In the genomic region with DNA sequence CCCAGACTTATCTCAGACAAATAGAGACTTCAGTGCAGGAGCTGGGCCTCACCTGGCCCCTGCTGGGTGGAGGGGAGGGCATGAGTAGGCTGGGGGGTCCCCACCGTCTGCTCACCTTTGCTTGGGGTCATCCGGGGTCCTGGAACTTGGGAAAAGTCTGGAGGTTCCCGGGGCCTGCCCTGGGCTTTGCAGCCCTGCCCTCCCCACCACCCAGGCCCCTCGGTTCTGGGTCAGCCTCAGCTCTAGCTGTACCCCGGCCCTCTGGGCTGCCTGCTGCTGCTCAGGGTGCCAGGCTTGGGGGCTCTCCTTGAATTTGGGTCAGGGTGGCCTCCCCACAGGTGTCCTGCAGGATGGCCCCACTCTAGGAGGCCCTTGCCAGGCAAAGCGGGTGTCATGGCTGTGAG, we compare ENCODE assay signal across 32 cellular contexts. TPM values are rescaled to one million over a fixed set of nuclear protein-coding genes. Genes with fewer than 3 reads are reported as not detected.
"Had no signal": no experiment of that assay in that cellular context is flagged by ENCODE, and none has a peak within 500 bp of the region (broad histone marks: within the 10 kb centered on the region; RNA-seq: fewer than 3 reads in every experiment).

No MANE protein-coding gene starts in this region.

- H3K36me3 Mint-ChIP-seq: activated naive CD4-positive, alpha-beta T cell treated with anti-CD3 and anti-CD28 coated beads, Interleukin-2, amount 10 ng/mL, durations not matched to agents 7 days and 5 days; activated naive CD8-positive, alpha-beta T cell treated with anti-CD3 and anti-CD28 coated beads, Interleukin-2, amount 10 ng/mL, durations not matched to agents 7 days and 5 days; brain; mesothelial cell of epicardium; naive B cell had no signal

- H3K9me3 Mint-ChIP-seq: activated naive CD4-positive, alpha-beta T cell treated with anti-CD3 and anti-CD28 coated beads, Interleukin-2, amount 10 ng/mL, durations not matched to agents 7 days and 5 days; activated naive CD8-positive, alpha-beta T cell treated with anti-CD3 and anti-CD28 coated beads, Interleukin-2, amount 10 ng/mL, durations not matched to agents 7 days and 5 days; brain; mesothelial cell of epicardium; nephron progenitor cell; stimulated activated naive CD8-positive, alpha-beta T cell treated with anti-CD3 and anti-CD28 coated beads, Interleukin-15, Interleukin-2, amounts not matched to agents 100 ng/mL and 50 ng/mL, for 24 hours had no signal

- H3K4me3 Mint-ChIP-seq: activated CD4-positive, alpha-beta T cell treated with anti-CD3 and anti-CD28 coated beads for 36 hours; activated naive CD4-positive, alpha-beta T cell treated with anti-CD3 and anti-CD28 coated beads, Interleukin-2, amount 10 ng/mL, durations not matched to agents 7 days and 5 days; activated naive CD8-positive, alpha-beta T cell treated with anti-CD3 and anti-CD28 coated beads, Interleukin-2, amount 10 ng/mL, durations not matched to agents 7 days and 5 days; brain; mesothelial cell of epicardium; naive B cell; nephron progenitor cell; stimulated activated naive CD8-positive, alpha-beta T cell treated with anti-CD3 and anti-CD28 coated beads, Interleukin-15, Interleukin-2, amounts not matched to agents 100 ng/mL and 50 ng/mL, for 24 hours had no signal

- H3K27me3 ChIP-seq: ascending aorta, cardiac muscle cell, colonic mucosa, uterus had no signal

- FAIRE-seq: endometrium, frontal cortex, islet of Langerhans had no signal

- H2AFZ ChIP-seq: parathyroid adenoma had no signal

- H3K36me3 ChIP-seq: ascending aorta, cardiac muscle cell, colonic mucosa, left ventricle myocardium inferior, tibial artery, uterus had no signal

- H3K27me3 Mint-ChIP-seq: activated CD4-positive, alpha-beta T cell treated with anti-CD3 and anti-CD28 coated beads for 36 hours; activated naive CD8-positive, alpha-beta T cell treated with anti-CD3 and anti-CD28 coated beads, Interleukin-2, amount 10 ng/mL, durations not matched to agents 7 days and 5 days; brain; stimulated activated naive CD8-positive, alpha-beta T cell treated with anti-CD3 and anti-CD28 coated beads, Interleukin-15, Interleukin-2, amounts not matched to agents 100 ng/mL and 50 ng/mL, for 24 hours had no signal

- H3K4me3 ChIP-seq: ascending aorta, cardiac muscle cell, colonic mucosa, left ventricle myocardium inferior, psoas muscle, tibial artery, uterus had no signal

- H3K27ac Mint-ChIP-seq: activated CD4-positive, alpha-beta T cell treated with anti-CD3 and anti-CD28 coated beads for 36 hours; activated naive CD4-positive, alpha-beta T cell treated with anti-CD3 and anti-CD28 coated beads, Interleukin-2, amount 10 ng/mL, durations not matched to agents 7 days and 5 days; activated naive CD8-positive, alpha-beta T cell treated with anti-CD3 and anti-CD28 coated beads, Interleukin-2, amount 10 ng/mL, durations not matched to agents 7 days and 5 days; mesothelial cell of epicardium; naive B cell; nephron progenitor cell; stimulated activated naive CD8-positive, alpha-beta T cell treated with anti-CD3 and anti-CD28 coated beads, Interleukin-15, Interleukin-2, amounts not matched to agents 100 ng/mL and 50 ng/mL, for 24 hours had no signal

- H3K79me2 ChIP-seq: parathyroid adenoma had no signal

- H3K4me1 ChIP-seq: parathyroid adenoma had no signal

- H3K9ac ChIP-seq: parathyroid adenoma had no signal

- H3K27ac ChIP-seq: ascending aorta, cardiac muscle cell, colonic mucosa, epithelial cell of prostate, left ventricle myocardium inferior, parathyroid adenoma, psoas muscle, tibial artery, uterus had no signal

- ATAC-seq: activated CD4-positive, alpha-beta T cell treated with anti-CD3 and anti-CD28 coated beads for 36 hours; psoas muscle; right cardiac atrium had no signal

- H3K4me1 Mint-ChIP-seq: activated naive CD8-positive, alpha-beta T cell treated with anti-CD3 and anti-CD28 coated beads, Interleukin-2, amount 10 ng/mL, durations not matched to agents 7 days and 5 days; mesothelial cell of epicardium had no signal

- DNase-seq: activated CD4-positive, alpha-beta T cell treated with anti-CD3 and anti-CD28 coated beads for 36 hours; activated CD4-positive, alpha-beta T cell treated with anti-CD3 and anti-CD28 coated beads, Interleukin-2, amount 50 U/mL, for 48 hours; activated CD4-positive, CD25-positive, alpha-beta regulatory T cell; activated CD8-positive, alpha-beta memory T cell treated with anti-CD3 and anti-CD28 coated beads for 24 hours; activated gamma-delta T cell; activated naive CD4-positive, alpha-beta T cell treated with anti-CD3 and anti-CD28 coated beads, Interleukin-2, amount 10 ng/mL, durations not matched to agents 7 days and 5 days; activated naive CD8-positive, alpha-beta T cell treated with anti-CD3 and anti-CD28 coated beads, Interleukin-2, amount 10 ng/mL, durations not matched to agents 7 days and 5 days; cerebellar nuclear complex; colonic mucosa; effector CD8-positive, alpha-beta T cell; glutamatergic neuron; left ventricle myocardium inferior; mammary epithelial cell; naive B cell; nephron progenitor cell; stimulated activated CD4-positive, alpha-beta T cell treated with anti-CD3 and anti-CD28 coated beads, Interleukin-12 subunit alpha, Interleukin-12 subunit beta, amount 100 ng/mL, for 4 hours; stimulated activated CD4-positive, alpha-beta T cell treated with anti-CD3 and anti-CD28 coated beads, Interleukin-4, amount 100 ng/mL, for 1 hour; substantia nigra; tibial artery; uterus had no signal

- H3K9me3 ChIP-seq: ascending aorta, colonic mucosa, left ventricle myocardium inferior, psoas muscle, tibial artery, uterus had no signal

RNA-seq across cellular contexts. Expression of a gene that starts 2.4 kb away (rescaled TPM):
- total RNA-seq: activated naive CD8-positive, alpha-beta T cell treated with anti-CD3 and anti-CD28 coated beads, Interleukin-2, amount 10 ng/mL, durations not matched to agents 7 days and 5 days; ascending aorta had no signal

RNA-seq across cellular contexts. Expression of a gene that starts 6.4 kb away (rescaled TPM):
- total RNA-seq: ascending aorta, frontal cortex, left ventricle myocardium inferior had no signal
